In the genomic region with DNA sequence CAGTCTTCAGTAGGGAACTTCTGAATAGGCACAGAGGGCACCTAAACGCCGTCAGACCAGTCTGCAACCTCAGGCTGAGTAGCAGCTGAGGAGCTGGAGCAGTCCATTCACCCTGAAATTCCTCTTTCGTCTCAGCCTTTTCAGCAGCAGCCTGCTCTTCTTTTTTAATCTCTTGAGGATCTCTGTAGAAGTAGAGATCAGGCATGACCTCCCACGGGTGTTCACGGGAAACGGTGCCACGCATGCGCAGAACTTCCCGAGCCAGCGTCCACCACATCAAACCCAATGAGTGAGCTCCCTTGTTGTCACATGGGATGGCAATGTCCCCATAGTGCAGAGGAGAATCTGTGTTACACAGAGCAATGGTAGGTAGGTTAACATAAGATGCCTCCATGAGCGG, we compare ENCODE assay signal across 2 cellular contexts.
TF ChIP-seq lines count a peak whose summit lies in the region.

No MANE protein-coding gene starts in this region.

TF ChIP-seq in SK-N-SH, 30 proteins besides CTCF, POLR2A, EP300 and RAD21:
- TF ChIP-seq EZH2phosphoT487 (IDR thresholded peaks at IDR 0.05; ENCODE audit: borderline replicate concordance, low read depth): no peak
- TF ChIP-seq GATA2 (CRISPR knock-in tag; IDR thresholded peaks at IDR 0.05): peak; percentile 49
- no peak for TF ChIP-seq JUND (IDR thresholded peaks at IDR 0.05)
- TF ChIP-seq TEAD4 (IDR thresholded peaks at IDR 0.05; ENCODE audit: borderline replicate concordance, insufficient read depth): no peak
- TF ChIP-seq NRF1 (IDR thresholded peaks at IDR 0.05; ENCODE audit: low read depth, low read length): peak; percentile 63; the same call in 1 of the 2 replicates
- TF ChIP-seq YY1 (IDR thresholded peaks at IDR 0.05; ENCODE audit: low read depth): no peak
- TF ChIP-seq ELF1 (IDR thresholded peaks at IDR 0.05): no peak
- TF ChIP-seq RXRA (IDR thresholded peaks at IDR 0.05; ENCODE audit: borderline replicate concordance, low read depth): no peak
- TF ChIP-seq SIN3A (IDR thresholded peaks at IDR 0.05; ENCODE audit: borderline replicate concordance, low read depth, low read length): no peak
- no peak for TF ChIP-seq NFIC (IDR thresholded peaks at IDR 0.05; ENCODE audit: borderline replicate concordance)
- no peak for TF ChIP-seq FOXJ3 (CRISPR knock-in tag; IDR thresholded peaks at IDR 0.05)
- no peak for TF ChIP-seq IRF3 (IDR thresholded peaks at IDR 0.05; ENCODE audit: low read depth, low read length)
- no peak for TF ChIP-seq TCF12 (IDR thresholded peaks at IDR 0.05)
- TF ChIP-seq FOXM1 (IDR thresholded peaks at IDR 0.05; ENCODE audit: low read depth): no peak
- no peak for TF ChIP-seq ZBTB33 (IDR thresholded peaks at IDR 0.05; ENCODE audit: borderline replicate concordance, low read depth)
- no peak for TF ChIP-seq MEF2A (IDR thresholded peaks at IDR 0.05; ENCODE audit: borderline replicate concordance, low read depth)
- peak; percentile 25; the same call in 1 of the 2 replicates for TF ChIP-seq MXI1 (IDR thresholded peaks at IDR 0.05; ENCODE audit: low read depth, low read length)

TF ChIP-seq in SK-N-SH treated with all-trans-retinoic acid at 6 μM for 48 hours, 23 proteins besides CTCF, POLR2A, EP300 and RAD21:
- TF ChIP-seq, protein P1, sequence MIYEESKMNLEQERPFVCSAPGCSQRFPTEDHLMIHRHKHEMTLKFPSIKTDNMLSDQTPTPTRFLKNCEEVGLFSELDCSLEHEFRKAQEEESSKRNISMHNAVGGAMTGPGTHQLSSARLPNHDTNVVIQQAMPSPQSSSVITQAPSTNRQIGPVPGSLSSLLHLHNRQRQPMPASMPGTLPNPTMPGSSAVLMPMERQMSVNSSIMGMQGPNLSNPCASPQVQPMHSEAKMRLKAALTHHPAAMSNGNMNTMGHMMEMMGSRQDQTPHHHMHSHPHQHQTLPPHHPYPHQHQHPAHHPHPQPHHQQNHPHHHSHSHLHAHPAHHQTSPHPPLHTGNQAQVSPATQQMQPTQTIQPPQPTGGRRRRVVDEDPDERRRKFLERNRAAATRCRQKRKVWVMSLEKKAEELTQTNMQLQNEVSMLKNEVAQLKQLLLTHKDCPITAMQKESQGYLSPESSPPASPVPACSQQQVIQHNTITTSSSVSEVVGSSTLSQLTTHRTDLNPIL (CRISPR knock-in tag; IDR thresholded peaks at IDR 0.05; ENCODE audit: low read depth): no peak
- TF ChIP-seq RARB (CRISPR knock-in tag; IDR thresholded peaks at IDR 0.05) (no peak), SNAI2 (CRISPR knock-in tag; IDR thresholded peaks at IDR 0.05) (no peak), TSHZ2 (CRISPR knock-in tag; IDR thresholded peaks at IDR 0.05) (no peak)
